Comparison of ENCODE assay signal across 8 cellular contexts in the genomic region with DNA sequence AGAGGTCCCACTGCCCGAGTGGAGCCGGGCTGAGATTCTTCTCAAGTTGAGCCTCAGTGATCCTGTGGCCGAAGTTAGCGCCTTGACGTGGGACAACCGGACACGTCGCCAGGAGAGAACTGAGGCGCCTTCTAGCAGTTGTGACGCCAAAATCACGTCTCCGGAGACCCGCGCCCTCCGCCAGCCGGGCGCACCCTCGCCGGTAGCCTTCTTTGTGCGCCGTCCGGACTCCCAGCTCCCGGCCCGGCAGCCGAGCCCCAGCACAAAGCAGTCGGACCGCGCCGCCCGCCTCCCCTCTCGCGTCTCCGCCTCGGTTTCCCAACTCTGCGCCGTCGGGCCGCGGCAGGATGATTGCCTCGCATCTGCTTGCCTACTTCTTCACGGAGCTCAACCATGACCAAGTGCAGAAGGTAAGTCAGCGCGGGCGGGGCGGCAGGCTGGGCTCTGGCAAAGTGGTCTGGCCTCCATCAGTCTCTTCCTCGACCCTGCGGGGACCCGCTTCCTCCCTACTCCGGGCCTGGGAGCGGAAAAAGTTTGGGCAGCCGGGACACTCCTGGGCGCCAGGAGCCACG. TPM values are rescaled to one million over a fixed set of nuclear protein-coding genes. Genes with fewer than 3 reads are reported as not detected.
DNase-seq lines count a peak whose midpoint lies in the region; ATAC-seq, FAIRE-seq and TF ChIP-seq lines count a peak whose summit lies in the region.
"Not testable (repeated sequence)": the region's sequence is repeated elsewhere in the genome, so short reads cannot be mapped to it uniquely, and the experiment has no call there.

No MANE protein-coding gene starts in this region.

- peaks cover 40 to 47% of the 10 kb centered on the region in 2 donors for H3K27me3 Mint-ChIP-seq in effector memory CD8-positive, alpha-beta T cell

- H3K4me3 ChIP-seq in BLaER1 (peak overlapping the region; percentile 100), HepG2 (replicated peaks in 1 of 3; ENCODE audit: insufficient read depth in 1 of 3, low read depth in 2 of 3, low read length in 3 of 3) (peak overlapping the region; percentile 87 to 99 (median 97)), small intestine (ENCODE audit: low read depth in 1 of 2, low read length in 2 of 2) (peak overlapping the region; percentile 47 to 84)

- ATAC-seq in GM19467 (IDR thresholded peaks at IDR 0.05; ENCODE audit: unreplicated experiment): peak; percentile 3
- peak; percentile 9 for ATAC-seq in HG03097 (IDR thresholded peaks at IDR 0.05; ENCODE audit: low FRiP score, unreplicated experiment)
- peak; percentile 28 for ATAC-seq in effector memory CD8-positive, alpha-beta T cell (replicated peaks)
- peak; percentile 2 for ATAC-seq in HepG2

- FAIRE-seq in HepG2 (lab: Jason Lieb, UNC); small intestine (lab: Jason Lieb, UNC): not testable (repeated sequence)

- in situ Hi-C loops in HepG2 (cut with HindIII; ENCODE audit: extremely low pct_ligation_motif_present, low pct_unique_long_range_greater_than_20kb): not testable (repeated sequence)

- peaks cover 15 to 21% of the 10 kb centered on the region in 2 donors for H3K4me1 Mint-ChIP-seq in effector memory CD8-positive, alpha-beta T cell (ENCODE audit: low read depth in 2 of 2)

- peak overlapping the region; percentile 96 for H3K27ac ChIP-seq in BLaER1
- H3K27ac ChIP-seq in HepG2 (ENCODE audit: extremely low read length, insufficient read depth, low read length): peak overlapping the region; percentile 71
- peak overlapping the region in 1 of 2 donors; percentile 83 for H3K27ac ChIP-seq in small intestine (ENCODE audit: low read depth in 1 of 2, low read length in 1 of 2)

- H3K4me1 ChIP-seq in BLaER1 (peaks cover 58% of the 10 kb centered on the region), HepG2 (ENCODE audit: insufficient read depth, low read length) (peaks cover 60% of the 10 kb centered on the region)
- not testable (repeated sequence) for H3K4me1 ChIP-seq in small intestine (ENCODE audit: control insufficient read depth in 2 of 2, insufficient read depth in 1 of 2, low read depth in 1 of 2, low read length in 1 of 2)

- POLR2A ChIA-PET in HepG2 (lab: Yijun Ruan, JAX): interaction anchor here (1.0 to 5.0 kb wide), 9 partner anchors 10 to 82 kb away, joined by 3 to 30 read pairs (median 4); no protein-coding TSS in a partner anchor

- peak in 1 of 2 experiments; percentile 5; a peak in 1 of 4 replicates for TF ChIP-seq POLR2A in HepG2 (IDR thresholded peaks at IDR 0.05; ENCODE audit: insufficient read depth in 1 of 2, low read depth in 2 of 2, low read length in 2 of 2)

- BruUV-seq in HepG2 (replicated peaks; lab: Mats Ljungman, UMichigan): TSS peak; percentile 86

- H2AFZ ChIP-seq in HepG2 (ENCODE audit: low read length): not testable (repeated sequence)

- TF ChIP-seq EP300 in HepG2 (IDR thresholded peaks at IDR 0.05; ENCODE audit: low read depth in 2 of 2, low read length in 2 of 2); HepG2 (CRISPR knock-in tag; IDR thresholded peaks at IDR 0.05; ENCODE audit: borderline replicate concordance): not testable (repeated sequence)

- not testable (repeated sequence) for TF ChIP-seq RAD21 in HepG2 (CRISPR knock-in tag; IDR thresholded peaks at IDR 0.05)

- not testable (repeated sequence) for H3K27me3 ChIP-seq in BLaER1; HepG2 (ENCODE audit: control insufficient read depth in 1 of 2, insufficient read depth in 2 of 2, low read length in 2 of 2); small intestine (ENCODE audit: control insufficient read depth in 2 of 2, insufficient read depth in 2 of 2, low read length in 2 of 2)

- peak overlapping the region; percentile 76 to 80 for H3K4me3 Mint-ChIP-seq in effector memory CD8-positive, alpha-beta T cell

- H3K9ac ChIP-seq in BLaER1 (peak overlapping the region; percentile 97), HepG2 (ENCODE audit: insufficient read depth, low read depth, low read length) (peak overlapping the region; percentile 83)

- H3K9me3 Mint-ChIP-seq in effector memory CD8-positive, alpha-beta T cell: not testable (repeated sequence)

- H3K36me3 Mint-ChIP-seq in effector memory CD8-positive, alpha-beta T cell (ENCODE audit: insufficient read depth): not testable (repeated sequence)

- CTCF ChIA-PET in HepG2 (lab: Yijun Ruan, JAX; ENCODE audit: low intra/inter-chr PET ratio, low total read pairs): not testable (repeated sequence)

- peaks cover 56% of the 10 kb centered on the region for H3K79me2 ChIP-seq in HepG2 (ENCODE audit: insufficient read depth, low read length)

- H3K4me2 ChIP-seq in BLaER1: peak overlapping the region; percentile 93
- peak overlapping the region; percentile 88 for H3K4me2 ChIP-seq in HepG2 (ENCODE audit: low read depth, low read length)

- 2% methylated on average over 24 of the region's 53 CpGs for WGBS in HepG2 (ENCODE audit: low lambda C conversion rate)
- WGBS in small intestine, 3 donors: 0 to 2% (median 0%) methylated on average over 43 to 53 of the region's 53 CpGs

- DNase-seq in NK-92 treated with Interleukin-12 subunit alpha and Interleukin-12 subunit beta, amount 100 ng/mL, for 24 hours (lab: John Stamatoyannopoulos, UW): peak; percentile 48
- peak; percentile 32 for DNase-seq in activated T-cell treated with anti-CD3 and anti-CD28 coated beads for 4 hours
- peak in 1 of 3 experiments; percentile 7 for DNase-seq in effector memory CD8-positive, alpha-beta T cell
- DNase-seq in HepG2 (ENCODE audit: low spot score); small intestine: not testable (repeated sequence)

- H3K36me3 ChIP-seq in BLaER1: peaks cover 22% of the 10 kb centered on the region
- peaks cover 6 to 11% of the 10 kb centered on the region in 2 experiments; a peak in 4 of 5 replicates for H3K36me3 ChIP-seq in HepG2 (replicated peaks in 1 of 2; ENCODE audit: control insufficient read depth in 1 of 2, insufficient read depth in 2 of 2, low read length in 2 of 2)
- not testable (repeated sequence) for H3K36me3 ChIP-seq in small intestine (ENCODE audit: control insufficient read depth in 2 of 2, insufficient read depth in 2 of 2, low read length in 2 of 2)

- H4K20me1 ChIP-seq in BLaER1 (peaks cover 34% of the 10 kb centered on the region), HepG2 (ENCODE audit: insufficient read depth, low read length) (peaks cover 35% of the 10 kb centered on the region)

- intact Hi-C loops in HepG2 (cut with micrococcal nuclease; ENCODE audit: unreplicated experiment): not testable (repeated sequence)

- H3K9me3 ChIP-seq in BLaER1; HepG2 (ENCODE audit: low read length); small intestine (ENCODE audit: control insufficient read depth, low read depth): not testable (repeated sequence)

- not testable (repeated sequence) for TF ChIP-seq CTCF in HepG2 (CRISPR knock-in tag; IDR thresholded peaks at IDR 0.05)

- not testable (repeated sequence) for H3K27ac Mint-ChIP-seq in effector memory CD8-positive, alpha-beta T cell

TF ChIP-seq in HepG2, 621 proteins besides CTCF, POLR2A, EP300 and RAD21 (continues in another document):
- peak; percentile 18 for TF ChIP-seq TAF1 (CRISPR knock-in tag; IDR thresholded peaks at IDR 0.05)
- TF ChIP-seq ZNF709 (CRISPR knock-in tag; IDR thresholded peaks at IDR 0.05): peak; percentile 39; the same call in 1 of the 2 replicates
- TF ChIP-seq ZNF737 (CRISPR knock-in tag; IDR thresholded peaks at IDR 0.05; ENCODE audit: borderline replicate concordance): peak; percentile 38; the same call in 1 of the 2 replicates
- TF ChIP-seq, protein P1, sequence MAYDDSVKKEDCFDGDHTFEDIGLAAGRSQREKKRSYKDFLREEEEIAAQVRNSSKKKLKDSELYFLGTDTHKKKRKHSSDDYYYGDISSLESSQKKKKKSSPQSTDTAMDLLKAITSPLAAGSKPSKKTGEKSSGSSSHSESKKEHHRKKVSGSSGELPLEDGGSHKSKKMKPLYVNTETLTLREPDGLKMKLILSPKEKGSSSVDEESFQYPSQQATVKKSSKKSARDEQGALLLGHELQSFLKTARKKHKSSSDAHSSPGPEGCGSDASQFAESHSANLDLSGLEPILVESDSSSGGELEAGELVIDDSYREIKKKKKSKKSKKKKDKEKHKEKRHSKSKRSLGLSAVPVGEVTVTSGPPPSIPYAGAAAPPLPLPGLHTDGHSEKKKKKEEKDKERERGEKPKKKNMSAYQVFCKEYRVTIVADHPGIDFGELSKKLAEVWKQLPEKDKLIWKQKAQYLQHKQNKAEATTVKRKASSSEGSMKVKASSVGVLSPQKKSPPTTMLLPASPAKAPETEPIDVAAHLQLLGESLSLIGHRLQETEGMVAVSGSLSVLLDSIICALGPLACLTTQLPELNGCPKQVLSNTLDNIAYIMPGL (CRISPR knock-in tag; IDR thresholded peaks at IDR 0.05; ENCODE audit: borderline replicate concordance in 1 of 2, low read depth in 1 of 2): peak; percentile 4 to 65; a peak in 1 of 4 replicates
- TF ChIP-seq KLF12 (CRISPR knock-in tag; IDR thresholded peaks at IDR 0.05; ENCODE audit: borderline replicate concordance): 0 out of 2 replicates have a peak, but pooled peaks have one; percentile 3

RNA-seq across cellular contexts. Expression of a gene that starts 0.4 kb away (rescaled TPM):
- total RNA-seq in HepG2 (2016; rRNA removed; fragmentation: Illumina TruSeq; extraction: Trizol): 13.2 and 24.4 TPM in 2 replicates
- total RNA-seq in HepG2 (2016; cell fraction: cytosol; rRNA removed; fragmentation: Illumina TruSeq; extraction: Trizol; ENCODE audit: low read depth): 1.4 and 1.6 TPM in 2 replicates
- 13.6 and 21.9 TPM in 2 replicates for total RNA-seq in HepG2 (2016; cell fraction: insoluble cytoplasmic fraction; rRNA removed; fragmentation: Illumina TruSeq; extraction: Trizol)
- 8.5 and 9.3 TPM in 2 replicates for total RNA-seq in HepG2 (2016; cell fraction: membrane; rRNA removed; fragmentation: Illumina TruSeq; extraction: Trizol)
- total RNA-seq in HepG2 (2016; cell fraction: nucleus; rRNA removed; fragmentation: Illumina TruSeq; extraction: Trizol): 20.3 and 20.8 TPM in 2 replicates
- polyA plus RNA-seq in HepG2 (2011; rRNA removed) (97.0 and 101 TPM in 2 replicates), small intestine (1 to 10 TPM; 2.2 to 7.3 (median 2.5) TPM)
- polyA plus RNA-seq in HepG2 (2011; cell fraction: cytosol; rRNA removed): 69.4 and 70.4 TPM in 2 replicates
- 105 and 144 TPM in 2 replicates for polyA plus RNA-seq in HepG2 (2011; cell fraction: nucleus; rRNA removed)
- 78.0 and 124 TPM in 2 replicates for polyA plus RNA-seq in HepG2 (2012)
- 0.93 and 0.99 TPM in 2 replicates for polyA plus RNA-seq in HepG2 (2016; cell fraction: cytosol; fragmentation: Illumina TruSeq; extraction: Trizol; ENCODE audit: low read depth)
- polyA plus RNA-seq in HepG2 (2016; cell fraction: insoluble cytoplasmic fraction; fragmentation: Illumina TruSeq; extraction: Trizol; ENCODE audit: low read depth): 23.2 and 27.3 TPM in 2 replicates
- 2.8 and 3.5 TPM in 2 replicates for polyA plus RNA-seq in HepG2 (2016; cell fraction: membrane; fragmentation: Illumina TruSeq; extraction: Trizol; ENCODE audit: low read depth)
- polyA plus RNA-seq in HepG2 (2016; cell fraction: nucleus; fragmentation: Illumina TruSeq; extraction: Trizol; ENCODE audit: insufficient read depth, low read depth): 30.1 and 30.3 TPM in 2 replicates
- polyA minus RNA-seq in HepG2 (2011; rRNA and poly(A)+ RNA removed; ENCODE audit: low replicate concordance): 69.1 and 358 TPM in 2 replicates
- polyA minus RNA-seq in HepG2 (2011; cell fraction: cytosol; rRNA and poly(A)+ RNA removed): 176 and 190 TPM in 2 replicates
- polyA minus RNA-seq in HepG2 (2011; cell fraction: nucleus; rRNA and poly(A)+ RNA removed): 176 and 200 TPM in 2 replicates
